In the genomic region with DNA sequence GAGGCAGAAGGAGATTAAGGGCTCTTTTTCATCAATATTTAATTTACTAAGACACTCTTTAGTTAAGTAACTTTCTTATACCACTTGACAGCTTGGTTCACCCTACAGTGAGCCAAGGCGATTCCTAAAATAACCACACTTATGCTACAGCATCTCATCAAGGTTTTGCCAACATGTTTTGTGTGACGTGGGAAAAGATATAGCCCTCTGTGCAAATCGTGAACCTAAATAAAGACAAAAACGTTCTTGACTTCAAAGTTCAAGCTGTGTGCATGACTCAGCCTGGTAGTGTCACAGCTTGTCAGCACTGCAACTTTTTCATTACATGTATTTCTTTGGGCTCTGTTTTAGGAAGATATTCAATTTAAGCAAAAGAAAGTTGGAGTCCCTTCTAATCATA, we compare ENCODE assay signal across 15 cellular contexts.
A peak's percentile ranks its signal among the peaks of the same experiment; 100 is the strongest.
DNase-seq lines count a peak whose midpoint lies in the region; ATAC-seq and TF ChIP-seq lines count a peak whose summit lies in the region.
"Had no signal": no experiment of that assay in that cellular context is flagged by ENCODE, and none has a peak within 500 bp of the region (broad histone marks: within the 10 kb centered on the region; RNA-seq: fewer than 3 reads in every experiment).

No MANE protein-coding gene starts in this region.

- H4K20me1 ChIP-seq in GM23248 (ENCODE audit: insufficient read depth): no peaks in the 10 kb centered on the region
- no peaks in the 10 kb centered on the region for H4K20me1 ChIP-seq in osteoblast (ENCODE audit: insufficient read depth, low read length)

- 10 to 20% methylated on average over 4 of the region's 4 CpGs for WGBS in GM23248 (ENCODE audit: low coverage in 1 of 2, low lambda C conversion rate in 2 of 2, missing lambda C conversion rate in 2 of 2), 2 experiments

- H3K9ac ChIP-seq in GM23248: no peak overlapping the region

- peak; percentile 41 for DNase-seq in GM23248
- DNase-seq in WERI-Rb-1: no peak
- peak; percentile 32 for DNase-seq in fibroblast of peridontal ligament (ENCODE audit: extremely low read depth)
- DNase-seq in osteoblast (ENCODE audit: insufficient read length, low spot score, missing footprints): no peak
- no peak for DNase-seq in islet precursor cell
- no peak for DNase-seq in SW480 (ENCODE audit: low spot score)
- DNase-seq: activated naive CD8-positive, alpha-beta T cell treated with anti-CD3 and anti-CD28 coated beads for 36 hours; activated T-cell treated with anti-CD3 and anti-CD28 coated beads, Interleukin-2, amount 50 U/mL, for 48 hours; AML-193; DMS 273 treated with DMSO at 0.1 percent for 48 hours; KG1; NCI-H1417 treated with DMSO at 0.1 percent for 48 hours; pancreas had no signal

- H3K27me3 ChIP-seq in GM23248 (replicated peaks; ENCODE audit: insufficient read depth): peaks cover 8% of the 10 kb centered on the region; the same call in 1 of the 2 replicates
- H3K27me3 ChIP-seq in WERI-Rb-1 (ENCODE audit: insufficient read depth, low read depth, severe bottlenecking): no peaks in the 10 kb centered on the region
- no peaks in the 10 kb centered on the region for H3K27me3 ChIP-seq in osteoblast (ENCODE audit: insufficient read depth, low read length)
- H3K27me3 ChIP-seq: pancreas had no signal

- H3K9me3 ChIP-seq in GM23248 (ENCODE audit: low read depth) (no peaks in the 10 kb centered on the region), WERI-Rb-1 (ENCODE audit: severe bottlenecking) (no peaks in the 10 kb centered on the region), osteoblast (ENCODE audit: low read depth, low read length) (no peaks in the 10 kb centered on the region)
- H3K9me3 ChIP-seq: pancreas had no signal

- H3K36me3 ChIP-seq in GM23248 (ENCODE audit: low read depth) (no peaks in the 10 kb centered on the region), WERI-Rb-1 (no peaks in the 10 kb centered on the region), osteoblast (ENCODE audit: insufficient read depth, low read length) (no peaks in the 10 kb centered on the region)
- H3K36me3 ChIP-seq: pancreas had no signal

- in situ Hi-C loops in GM23248 (cut with MboI): no loop called here

- no peak overlapping the region for H3K27ac ChIP-seq in GM23248
- peak overlapping the region; percentile 1; the same call in 1 of the 2 replicates for H3K27ac ChIP-seq in WERI-Rb-1
- peak overlapping the region; percentile 61 for H3K27ac ChIP-seq in osteoblast (ENCODE audit: low read depth, low read length)
- H3K27ac ChIP-seq: pancreas had no signal

- TF ChIP-seq CTCF in WERI-Rb-1 (IDR thresholded peaks at IDR 0.05; ENCODE audit: low read depth, low read length) (no peak), osteoblast (IDR thresholded peaks at IDR 0.05; ENCODE audit: extremely low read depth, low read depth, low read length) (no peak)

- peaks cover 24% of the 10 kb centered on the region for H3K4me1 ChIP-seq in GM23248 (ENCODE audit: insufficient read depth)
- peaks cover 16% of the 10 kb centered on the region for H3K4me1 ChIP-seq in osteoblast (ENCODE audit: insufficient read depth, low read length)

- H3K4me2 ChIP-seq in GM23248 (ENCODE audit: unreplicated experiment): no peak overlapping the region
- H3K4me2 ChIP-seq in osteoblast (ENCODE audit: insufficient read depth, low read length): peak overlapping the region; percentile 62

- H3K79me2 ChIP-seq in GM23248 (ENCODE audit: insufficient read depth): no peaks in the 10 kb centered on the region
- no peaks in the 10 kb centered on the region for H3K79me2 ChIP-seq in osteoblast (ENCODE audit: insufficient read depth, low read length)

- ATAC-seq in GM21786 (IDR thresholded peaks at IDR 0.05; ENCODE audit: unreplicated experiment): no peak
- no peak for ATAC-seq in GM18519 (IDR thresholded peaks at IDR 0.05; ENCODE audit: low FRiP score, unreplicated experiment)

- no peak overlapping the region for H3K4me3 ChIP-seq in GM23248
- no peak overlapping the region for H3K4me3 ChIP-seq in WERI-Rb-1 (ENCODE audit: low read depth, low read length)
- no peak overlapping the region for H3K4me3 ChIP-seq in osteoblast (ENCODE audit: insufficient read depth, low read length)
- H3K4me3 ChIP-seq: pancreas had no signal

- no peaks in the 10 kb centered on the region for H3F3A ChIP-seq in GM23248 (ENCODE audit: insufficient read depth)

- peak overlapping the region; percentile 23; the same call in 1 of the 2 replicates for H2AFZ ChIP-seq in GM23248
- peak overlapping the region; percentile 67 for H2AFZ ChIP-seq in osteoblast (ENCODE audit: low read length)

- H3K9me2 ChIP-seq in GM23248 (ENCODE audit: insufficient read depth): no peaks in the 10 kb centered on the region

Comparison
In these comparisons a context has a peak if more than half of its experiments do, and no peak if none do; other contexts are left out.
1. DNase-seq: peak in GM23248 (single experiment) and fibroblast of peridontal ligament (single experiment); none in WERI-Rb-1 (single experiment), osteoblast (single experiment), islet precursor cell (single experiment) and SW480 (single experiment).